Comparison of ENCODE assay signal across 1 cellular context in the genomic region with DNA sequence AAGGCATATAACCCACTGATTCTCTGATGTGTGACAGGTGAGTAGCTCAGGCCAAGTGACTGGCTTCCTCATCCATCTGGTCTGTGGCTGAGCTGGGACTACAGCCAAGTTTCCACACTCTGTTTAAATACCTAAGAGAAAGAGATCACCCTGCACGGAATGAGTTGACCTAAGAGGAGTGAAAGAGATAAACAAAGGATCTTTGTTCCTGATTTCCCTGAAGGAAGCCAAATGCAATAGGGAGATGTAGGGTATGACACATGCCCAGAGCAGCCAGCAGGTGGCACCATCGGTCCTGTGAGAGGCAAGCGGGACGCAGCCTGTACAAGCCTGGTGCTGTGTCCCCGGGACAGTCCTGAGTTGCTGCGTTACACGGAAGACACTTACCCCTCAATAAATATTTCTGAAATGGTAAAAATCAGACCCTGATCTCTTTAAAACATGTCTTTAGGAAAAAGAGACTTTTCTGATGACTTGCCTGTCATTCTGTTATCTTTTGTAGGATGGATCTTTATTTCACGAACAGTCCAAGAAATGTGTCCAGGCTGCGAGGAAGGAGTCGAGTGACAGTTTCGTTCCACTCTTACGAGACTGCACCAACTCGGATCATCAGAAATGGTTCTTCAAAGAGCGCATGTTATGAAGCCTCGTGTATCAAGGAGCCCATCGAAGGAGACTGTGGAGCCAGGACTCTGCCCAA.
TF ChIP-seq lines count a peak whose summit lies in the region.

No MANE protein-coding gene starts in this region.

TF ChIP-seq in K562, 482 proteins besides CTCF, POLR2A, EP300 and RAD21 (continued from another document):
- TF ChIP-seq, protein P1, sequence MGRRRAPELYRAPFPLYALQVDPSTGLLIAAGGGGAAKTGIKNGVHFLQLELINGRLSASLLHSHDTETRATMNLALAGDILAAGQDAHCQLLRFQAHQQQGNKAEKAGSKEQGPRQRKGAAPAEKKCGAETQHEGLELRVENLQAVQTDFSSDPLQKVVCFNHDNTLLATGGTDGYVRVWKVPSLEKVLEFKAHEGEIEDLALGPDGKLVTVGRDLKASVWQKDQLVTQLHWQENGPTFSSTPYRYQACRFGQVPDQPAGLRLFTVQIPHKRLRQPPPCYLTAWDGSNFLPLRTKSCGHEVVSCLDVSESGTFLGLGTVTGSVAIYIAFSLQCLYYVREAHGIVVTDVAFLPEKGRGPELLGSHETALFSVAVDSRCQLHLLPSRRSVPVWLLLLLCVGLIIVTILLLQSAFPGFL (CRISPR knock-in tag; IDR thresholded peaks at IDR 0.05) = no peak
- TF ChIP-seq CBFA2T3 (IDR thresholded peaks at IDR 0.05) (no peak), HNRNPLL (IDR thresholded peaks at IDR 0.05; ENCODE audit: low read depth, low read length, poor library complexity, severe bottlenecking) (no peak), KAT7 (CRISPR knock-in tag; IDR thresholded peaks at IDR 0.05; ENCODE audit: borderline replicate concordance) (no peak), SMAD1 (IDR thresholded peaks at IDR 0.05; ENCODE audit: low read depth, low read length, partially characterized antibody) (no peak), SRSF7 (optimal IDR thresholded peaks at IDR 0.05; ENCODE audit: low read depth, low read length) (no peak), SMC3 (conservative IDR thresholded peaks at IDR 0.05; ENCODE audit: insufficient read depth, low read depth, low read length) (peak; percentile 98), ZNF431 (CRISPR knock-in tag; IDR thresholded peaks at IDR 0.05) (no peak), HNRNPL (IDR thresholded peaks at IDR 0.05; ENCODE audit: low read depth, low read length) (no peak), HNRNPK (IDR thresholded peaks at IDR 0.05; ENCODE audit: low read depth, low read length, poor library complexity, severe bottlenecking) (no peak)
- TF ChIP-seq, protein P2, sequence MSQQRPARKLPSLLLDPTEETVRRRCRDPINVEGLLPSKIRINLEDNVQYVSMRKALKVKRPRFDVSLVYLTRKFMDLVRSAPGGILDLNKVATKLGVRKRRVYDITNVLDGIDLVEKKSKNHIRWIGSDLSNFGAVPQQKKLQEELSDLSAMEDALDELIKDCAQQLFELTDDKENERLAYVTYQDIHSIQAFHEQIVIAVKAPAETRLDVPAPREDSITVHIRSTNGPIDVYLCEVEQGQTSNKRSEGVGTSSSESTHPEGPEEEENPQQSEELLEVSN (IDR thresholded peaks at IDR 0.05; ENCODE audit: borderline replicate concordance in 1 of 2, extremely low read depth in 1 of 2, insufficient read depth in 1 of 2, insufficient read length in 1 of 2, low read depth in 1 of 2, low read length in 1 of 2, poor library complexity in 1 of 2, severe bottlenecking in 1 of 2) = peak in 1 of 2 experiments; percentile 46
- TF ChIP-seq, protein P3, sequence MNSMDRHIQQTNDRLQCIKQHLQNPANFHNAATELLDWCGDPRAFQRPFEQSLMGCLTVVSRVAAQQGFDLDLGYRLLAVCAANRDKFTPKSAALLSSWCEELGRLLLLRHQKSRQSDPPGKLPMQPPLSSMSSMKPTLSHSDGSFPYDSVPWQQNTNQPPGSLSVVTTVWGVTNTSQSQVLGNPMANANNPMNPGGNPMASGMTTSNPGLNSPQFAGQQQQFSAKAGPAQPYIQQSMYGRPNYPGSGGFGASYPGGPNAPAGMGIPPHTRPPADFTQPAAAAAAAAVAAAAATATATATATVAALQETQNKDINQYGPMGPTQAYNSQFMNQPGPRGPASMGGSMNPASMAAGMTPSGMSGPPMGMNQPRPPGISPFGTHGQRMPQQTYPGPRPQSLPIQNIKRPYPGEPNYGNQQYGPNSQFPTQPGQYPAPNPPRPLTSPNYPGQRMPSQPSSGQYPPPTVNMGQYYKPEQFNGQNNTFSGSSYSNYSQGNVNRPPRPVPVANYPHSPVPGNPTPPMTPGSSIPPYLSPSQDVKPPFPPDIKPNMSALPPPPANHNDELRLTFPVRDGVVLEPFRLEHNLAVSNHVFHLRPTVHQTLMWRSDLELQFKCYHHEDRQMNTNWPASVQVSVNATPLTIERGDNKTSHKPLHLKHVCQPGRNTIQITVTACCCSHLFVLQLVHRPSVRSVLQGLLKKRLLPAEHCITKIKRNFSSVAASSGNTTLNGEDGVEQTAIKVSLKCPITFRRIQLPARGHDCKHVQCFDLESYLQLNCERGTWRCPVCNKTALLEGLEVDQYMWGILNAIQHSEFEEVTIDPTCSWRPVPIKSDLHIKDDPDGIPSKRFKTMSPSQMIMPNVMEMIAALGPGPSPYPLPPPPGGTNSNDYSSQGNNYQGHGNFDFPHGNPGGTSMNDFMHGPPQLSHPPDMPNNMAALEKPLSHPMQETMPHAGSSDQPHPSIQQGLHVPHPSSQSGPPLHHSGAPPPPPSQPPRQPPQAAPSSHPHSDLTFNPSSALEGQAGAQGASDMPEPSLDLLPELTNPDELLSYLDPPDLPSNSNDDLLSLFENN (IDR thresholded peaks at IDR 0.05; ENCODE audit: low read depth in 2 of 2, low read length in 2 of 2) = 0 out of 4 replicates have a peak, but pooled peaks of 1 of the 2 experiments have one; percentile 31
- TF ChIP-seq, protein P4, sequence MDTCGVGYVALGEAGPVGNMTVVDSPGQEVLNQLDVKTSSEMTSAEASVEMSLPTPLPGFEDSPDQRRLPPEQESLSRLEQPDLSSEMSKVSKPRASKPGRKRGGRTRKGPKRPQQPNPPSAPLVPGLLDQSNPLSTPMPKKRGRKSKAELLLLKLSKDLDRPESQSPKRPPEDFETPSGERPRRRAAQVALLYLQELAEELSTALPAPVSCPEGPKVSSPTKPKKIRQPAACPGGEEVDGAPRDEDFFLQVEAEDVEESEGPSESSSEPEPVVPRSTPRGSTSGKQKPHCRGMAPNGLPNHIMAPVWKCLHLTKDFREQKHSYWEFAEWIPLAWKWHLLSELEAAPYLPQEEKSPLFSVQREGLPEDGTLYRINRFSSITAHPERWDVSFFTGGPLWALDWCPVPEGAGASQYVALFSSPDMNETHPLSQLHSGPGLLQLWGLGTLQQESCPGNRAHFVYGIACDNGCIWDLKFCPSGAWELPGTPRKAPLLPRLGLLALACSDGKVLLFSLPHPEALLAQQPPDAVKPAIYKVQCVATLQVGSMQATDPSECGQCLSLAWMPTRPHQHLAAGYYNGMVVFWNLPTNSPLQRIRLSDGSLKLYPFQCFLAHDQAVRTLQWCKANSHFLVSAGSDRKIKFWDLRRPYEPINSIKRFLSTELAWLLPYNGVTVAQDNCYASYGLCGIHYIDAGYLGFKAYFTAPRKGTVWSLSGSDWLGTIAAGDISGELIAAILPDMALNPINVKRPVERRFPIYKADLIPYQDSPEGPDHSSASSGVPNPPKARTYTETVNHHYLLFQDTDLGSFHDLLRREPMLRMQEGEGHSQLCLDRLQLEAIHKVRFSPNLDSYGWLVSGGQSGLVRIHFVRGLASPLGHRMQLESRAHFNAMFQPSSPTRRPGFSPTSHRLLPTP (IDR thresholded peaks at IDR 0.05; ENCODE audit: borderline replicate concordance, extremely low read depth, insufficient read length) = no peak
- TF ChIP-seq, protein P5, sequence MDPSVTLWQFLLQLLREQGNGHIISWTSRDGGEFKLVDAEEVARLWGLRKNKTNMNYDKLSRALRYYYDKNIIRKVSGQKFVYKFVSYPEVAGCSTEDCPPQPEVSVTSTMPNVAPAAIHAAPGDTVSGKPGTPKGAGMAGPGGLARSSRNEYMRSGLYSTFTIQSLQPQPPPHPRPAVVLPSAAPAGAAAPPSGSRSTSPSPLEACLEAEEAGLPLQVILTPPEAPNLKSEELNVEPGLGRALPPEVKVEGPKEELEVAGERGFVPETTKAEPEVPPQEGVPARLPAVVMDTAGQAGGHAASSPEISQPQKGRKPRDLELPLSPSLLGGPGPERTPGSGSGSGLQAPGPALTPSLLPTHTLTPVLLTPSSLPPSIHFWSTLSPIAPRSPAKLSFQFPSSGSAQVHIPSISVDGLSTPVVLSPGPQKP (CRISPR knock-in tag; IDR thresholded peaks at IDR 0.05) = no peak
- TF ChIP-seq, protein P6, sequence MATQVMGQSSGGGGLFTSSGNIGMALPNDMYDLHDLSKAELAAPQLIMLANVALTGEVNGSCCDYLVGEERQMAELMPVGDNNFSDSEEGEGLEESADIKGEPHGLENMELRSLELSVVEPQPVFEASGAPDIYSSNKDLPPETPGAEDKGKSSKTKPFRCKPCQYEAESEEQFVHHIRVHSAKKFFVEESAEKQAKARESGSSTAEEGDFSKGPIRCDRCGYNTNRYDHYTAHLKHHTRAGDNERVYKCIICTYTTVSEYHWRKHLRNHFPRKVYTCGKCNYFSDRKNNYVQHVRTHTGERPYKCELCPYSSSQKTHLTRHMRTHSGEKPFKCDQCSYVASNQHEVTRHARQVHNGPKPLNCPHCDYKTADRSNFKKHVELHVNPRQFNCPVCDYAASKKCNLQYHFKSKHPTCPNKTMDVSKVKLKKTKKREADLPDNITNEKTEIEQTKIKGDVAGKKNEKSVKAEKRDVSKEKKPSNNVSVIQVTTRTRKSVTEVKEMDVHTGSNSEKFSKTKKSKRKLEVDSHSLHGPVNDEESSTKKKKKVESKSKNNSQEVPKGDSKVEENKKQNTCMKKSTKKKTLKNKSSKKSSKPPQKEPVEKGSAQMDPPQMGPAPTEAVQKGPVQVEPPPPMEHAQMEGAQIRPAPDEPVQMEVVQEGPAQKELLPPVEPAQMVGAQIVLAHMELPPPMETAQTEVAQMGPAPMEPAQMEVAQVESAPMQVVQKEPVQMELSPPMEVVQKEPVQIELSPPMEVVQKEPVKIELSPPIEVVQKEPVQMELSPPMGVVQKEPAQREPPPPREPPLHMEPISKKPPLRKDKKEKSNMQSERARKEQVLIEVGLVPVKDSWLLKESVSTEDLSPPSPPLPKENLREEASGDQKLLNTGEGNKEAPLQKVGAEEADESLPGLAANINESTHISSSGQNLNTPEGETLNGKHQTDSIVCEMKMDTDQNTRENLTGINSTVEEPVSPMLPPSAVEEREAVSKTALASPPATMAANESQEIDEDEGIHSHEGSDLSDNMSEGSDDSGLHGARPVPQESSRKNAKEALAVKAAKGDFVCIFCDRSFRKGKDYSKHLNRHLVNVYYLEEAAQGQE (CRISPR knock-in tag; IDR thresholded peaks at IDR 0.05; ENCODE audit: low read depth) = 0 out of 2 replicates have a peak, but pooled peaks have one; percentile 22
- TF ChIP-seq, protein P7, sequence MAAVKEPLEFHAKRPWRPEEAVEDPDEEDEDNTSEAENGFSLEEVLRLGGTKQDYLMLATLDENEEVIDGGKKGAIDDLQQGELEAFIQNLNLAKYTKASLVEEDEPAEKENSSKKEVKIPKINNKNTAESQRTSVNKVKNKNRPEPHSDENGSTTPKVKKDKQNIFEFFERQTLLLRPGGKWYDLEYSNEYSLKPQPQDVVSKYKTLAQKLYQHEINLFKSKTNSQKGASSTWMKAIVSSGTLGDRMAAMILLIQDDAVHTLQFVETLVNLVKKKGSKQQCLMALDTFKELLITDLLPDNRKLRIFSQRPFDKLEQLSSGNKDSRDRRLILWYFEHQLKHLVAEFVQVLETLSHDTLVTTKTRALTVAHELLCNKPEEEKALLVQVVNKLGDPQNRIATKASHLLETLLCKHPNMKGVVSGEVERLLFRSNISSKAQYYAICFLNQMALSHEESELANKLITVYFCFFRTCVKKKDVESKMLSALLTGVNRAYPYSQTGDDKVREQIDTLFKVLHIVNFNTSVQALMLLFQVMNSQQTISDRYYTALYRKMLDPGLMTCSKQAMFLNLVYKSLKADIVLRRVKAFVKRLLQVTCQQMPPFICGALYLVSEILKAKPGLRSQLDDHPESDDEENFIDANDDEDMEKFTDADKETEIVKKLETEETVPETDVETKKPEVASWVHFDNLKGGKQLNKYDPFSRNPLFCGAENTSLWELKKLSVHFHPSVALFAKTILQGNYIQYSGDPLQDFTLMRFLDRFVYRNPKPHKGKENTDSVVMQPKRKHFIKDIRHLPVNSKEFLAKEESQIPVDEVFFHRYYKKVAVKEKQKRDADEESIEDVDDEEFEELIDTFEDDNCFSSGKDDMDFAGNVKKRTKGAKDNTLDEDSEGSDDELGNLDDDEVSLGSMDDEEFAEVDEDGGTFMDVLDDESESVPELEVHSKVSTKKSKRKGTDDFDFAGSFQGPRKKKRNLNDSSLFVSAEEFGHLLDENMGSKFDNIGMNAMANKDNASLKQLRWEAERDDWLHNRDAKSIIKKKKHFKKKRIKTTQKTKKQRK (IDR thresholded peaks at IDR 0.05; ENCODE audit: borderline replicate concordance, low read depth, low read length) = no peak
- TF ChIP-seq, protein P8, sequence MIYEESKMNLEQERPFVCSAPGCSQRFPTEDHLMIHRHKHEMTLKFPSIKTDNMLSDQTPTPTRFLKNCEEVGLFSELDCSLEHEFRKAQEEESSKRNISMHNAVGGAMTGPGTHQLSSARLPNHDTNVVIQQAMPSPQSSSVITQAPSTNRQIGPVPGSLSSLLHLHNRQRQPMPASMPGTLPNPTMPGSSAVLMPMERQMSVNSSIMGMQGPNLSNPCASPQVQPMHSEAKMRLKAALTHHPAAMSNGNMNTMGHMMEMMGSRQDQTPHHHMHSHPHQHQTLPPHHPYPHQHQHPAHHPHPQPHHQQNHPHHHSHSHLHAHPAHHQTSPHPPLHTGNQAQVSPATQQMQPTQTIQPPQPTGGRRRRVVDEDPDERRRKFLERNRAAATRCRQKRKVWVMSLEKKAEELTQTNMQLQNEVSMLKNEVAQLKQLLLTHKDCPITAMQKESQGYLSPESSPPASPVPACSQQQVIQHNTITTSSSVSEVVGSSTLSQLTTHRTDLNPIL (CRISPR knock-in tag; IDR thresholded peaks at IDR 0.05) = no peak
